In genomic region chr10:120514035-120514620, GRCh38 we compare ENCODE assay signal across 1 cellular context.
TF ChIP-seq lines count a peak whose summit lies in the region.

No MANE protein-coding gene starts in this region.

TF ChIP-seq in H1, 55 proteins besides CTCF, POLR2A, EP300 and RAD21 (continued from another document):
- TF ChIP-seq SP2 (IDR thresholded peaks at IDR 0.05; ENCODE audit: low read length) (no peak), TBP (IDR thresholded peaks at IDR 0.05; ENCODE audit: low read depth, low read length) (no peak), CEBPB (IDR thresholded peaks at IDR 0.05; ENCODE audit: low read depth, low read length) (no peak), RBBP5 (IDR thresholded peaks at IDR 0.05; ENCODE audit: borderline replicate concordance, low read depth, low read length) (no peak), YY1 (IDR thresholded peaks at IDR 0.05; ENCODE audit: low read depth, low read length) (no peak), POU5F1 (IDR thresholded peaks at IDR 0.05; ENCODE audit: low read depth, low read length) (no peak), SIRT6 (IDR thresholded peaks at IDR 0.05; ENCODE audit: low read length) (no peak), GTF2F1 (IDR thresholded peaks at IDR 0.05; ENCODE audit: borderline replicate concordance, low read depth, low read length) (no peak), MAX (IDR thresholded peaks at IDR 0.05) (no peak), GABPA (IDR thresholded peaks at IDR 0.05; ENCODE audit: borderline replicate concordance, insufficient read depth, low read length) (no peak), NANOG (IDR thresholded peaks at IDR 0.05; ENCODE audit: insufficient read depth, low read depth, low read length, poor library complexity, severe bottlenecking) (no peak)
